In the genomic region with DNA sequence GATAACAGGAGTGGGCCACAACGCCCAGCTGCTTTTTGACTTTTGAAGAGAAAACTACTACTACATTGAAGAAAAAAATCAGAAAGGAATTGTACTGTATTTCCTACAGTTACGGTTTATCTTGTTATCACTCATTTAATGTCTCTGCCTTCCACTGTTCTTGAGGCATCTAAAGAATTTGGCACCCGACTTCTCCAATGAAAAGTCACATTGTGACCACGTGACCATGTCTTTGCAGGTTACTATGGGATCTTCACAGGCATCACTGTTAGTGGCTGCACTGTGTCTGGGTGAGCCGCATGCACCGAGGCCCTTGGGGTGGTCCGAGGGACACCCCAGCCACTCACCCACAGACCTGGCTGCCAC, we compare ENCODE assay signal across 19 cellular contexts. TPM values are rescaled to one million over a fixed set of nuclear protein-coding genes. Genes with fewer than 3 reads are reported as not detected.
A peak's percentile ranks its signal among the peaks of the same experiment; 100 is the strongest.
DNase-seq lines count a peak whose midpoint lies in the region; ATAC-seq and TF ChIP-seq lines count a peak whose summit lies in the region.
"Had no signal": no experiment of that assay in that cellular context is flagged by ENCODE, and none has a peak within 500 bp of the region (broad histone marks: within the 10 kb centered on the region; RNA-seq: fewer than 3 reads in every experiment).

No MANE protein-coding gene starts in this region.

- peaks cover 3% of the 10 kb centered on the region for H3K9me3 Mint-ChIP-seq in activated CD4-positive, alpha-beta memory T cell treated with anti-CD3 and anti-CD28 coated beads for 36 hours

- H3K4me1 Mint-ChIP-seq in activated CD4-positive, alpha-beta memory T cell treated with anti-CD3 and anti-CD28 coated beads for 36 hours (ENCODE audit: low read depth) = peaks cover 7% of the 10 kb centered on the region

- H3K27ac Mint-ChIP-seq in activated CD4-positive, alpha-beta memory T cell treated with anti-CD3 and anti-CD28 coated beads for 36 hours = no peak overlapping the region
- H3K27ac Mint-ChIP-seq: activated B cell treated with CpG ODN at 0.5 μM for 24 hours had no signal

- ATAC-seq in HG03039 (IDR thresholded peaks at IDR 0.05; ENCODE audit: unreplicated experiment) (no peak), GM19467 (IDR thresholded peaks at IDR 0.05; ENCODE audit: unreplicated experiment) (no peak)

- intact Hi-C loops in activated CD4-positive, alpha-beta memory T cell treated with anti-CD3 and anti-CD28 coated beads for 36 hours (cut with micrococcal nuclease) = no loop called here

- POLR2A ChIA-PET in activated CD4-positive, alpha-beta memory T cell treated with anti-CD3 and anti-CD28 coated beads for 36 hours (lab: Charles Lee) = no interaction called here

- no peak overlapping the region for H3K4me3 Mint-ChIP-seq in activated CD4-positive, alpha-beta memory T cell treated with anti-CD3 and anti-CD28 coated beads for 36 hours
- H3K4me3 Mint-ChIP-seq: activated B cell treated with CpG ODN at 0.5 μM for 24 hours had no signal

- H3K27me3 Mint-ChIP-seq in activated CD4-positive, alpha-beta memory T cell treated with anti-CD3 and anti-CD28 coated beads for 36 hours = no peaks in the 10 kb centered on the region
- H3K27me3 Mint-ChIP-seq: activated B cell treated with CpG ODN at 0.5 μM for 24 hours had no signal

- DNase-seq in ELR (ENCODE audit: low read depth) = peak; percentile 16
- DNase-seq in iPS-NIHi7 (ENCODE audit: extremely low spot score) = peak; percentile 64
- DNase-seq in activated CD4-positive, alpha-beta memory T cell treated with anti-CD3 and anti-CD28 coated beads for 36 hours = no peak
- no peak for DNase-seq in stimulated activated CD4-positive, alpha-beta T cell treated with anti-CD3 and anti-CD28 coated beads, Interleukin-2, amount 100 ng/mL, for 24 hours
- DNase-seq: activated B cell treated with CpG ODN at 0.5 μM for 24 hours, AML-193, cortex of kidney, esophagus squamous epithelium, GOT3, NCI-H2171 treated with DMSO at 0.1 percent for 48 hours, SW 1271, upper lobe of left lung had no signal

- peaks cover 18% of the 10 kb centered on the region for H3K36me3 Mint-ChIP-seq in activated CD4-positive, alpha-beta memory T cell treated with anti-CD3 and anti-CD28 coated beads for 36 hours

- TF ChIP-seq CTCF in 22Rv1 (IDR thresholded peaks at IDR 0.05) (peak; percentile 58), VCaP (conservative IDR thresholded peaks at IDR 0.05) (peak; percentile 24)

- CTCF ChIA-PET in activated CD4-positive, alpha-beta memory T cell treated with anti-CD3 and anti-CD28 coated beads for 36 hours (lab: Charles Lee) = interaction anchor here (1.3 to 2.2 kb wide), 4 partner anchors 10 to 243 kb away, joined by 3 to 9 read pairs (median 4); partner anchors contain the start of gene RRBP1

- H3K27ac ChIP-seq in 22Rv1 = no peak overlapping the region
- no peak overlapping the region for H3K27ac ChIP-seq in VCaP
- H3K27ac ChIP-seq: esophagus squamous epithelium, ovary, upper lobe of left lung had no signal

RNA-seq across cellular contexts. Expression of gene RRBP1, which starts 26.8 kb away (rescaled TPM):
- total RNA-seq in activated CD4-positive, alpha-beta memory T cell treated with anti-CD3 and anti-CD28 coated beads for 36 hours = 10 to 100 TPM; 29.6 to 32.0 TPM

RNA-seq across cellular contexts. Expression of gene BANF2, which starts 44.5 kb away (rescaled TPM):
- not detected for total RNA-seq in activated CD4-positive, alpha-beta memory T cell treated with anti-CD3 and anti-CD28 coated beads for 36 hours
- total RNA-seq: activated B cell treated with CpG ODN at 0.5 μM for 24 hours, Daoy, esophagus squamous epithelium, mesenteric fat pad, ovary, upper lobe of left lung had no signal

Comparison
In these comparisons a context has a peak if more than half of its experiments do, and no peak if none do; other contexts are left out.
1. DNase-seq: peak in ELR (single experiment) and iPS-NIHi7 (single experiment); none in activated CD4-positive, alpha-beta memory T cell treated with anti-CD3 and anti-CD28 coated beads for 36 hours (single experiment) and stimulated activated CD4-positive, alpha-beta T cell treated with anti-CD3 and anti-CD28 coated beads, Interleukin-2, amount 100 ng/mL, for 24 hours (0 of 2).